ENCODE assay signal across 8 cellular contexts in genomic region chr2:238970553-238971081, GRCh38.
DNase-seq lines count a peak whose midpoint lies in the region; ATAC-seq and TF ChIP-seq lines count a peak whose summit lies in the region.

No MANE protein-coding gene starts in this region.

- H3K4me3 ChIP-seq in lung: no peak overlapping the region

- CTCF ChIA-PET in WTC11 (lab: Charles Lee): interaction anchor here (0.7 to 0.9 kb wide), 2 partner anchors 15 to 20 kb away, joined by 3 to 4 read pairs; no protein-coding TSS in a partner anchor

- H3K4me1 ChIP-seq in lung (ENCODE audit: control insufficient read depth in 2 of 2, insufficient read depth in 2 of 2, low read length in 2 of 2): no peaks in the 10 kb centered on the region

- H3K27me3 ChIP-seq in lung (ENCODE audit: control insufficient read depth, insufficient read depth): no peaks in the 10 kb centered on the region

- TF ChIP-seq CTCF in LNCAP (IDR thresholded peaks at IDR 0.05) (peak; percentile 98), WTC11 (IDR thresholded peaks at IDR 0.05) (peak; percentile 99), lung (IDR thresholded peaks at IDR 0.05; ENCODE audit: control extremely low read depth, extremely low read depth) (peak; percentile 73)

- DNase-seq in Ammon's horn (ENCODE audit: low spot score) (peak; percentile 71), WTC11 (ENCODE audit: low spot score) (peak; percentile 80), dermis blood vessel endothelial cell (peak; percentile 81), lung (ENCODE audit: low spot score) (peak; percentile 65), NCI-H1694 treated with DMSO at 0.1 percent for 48 hours (lab: John Stamatoyannopoulos, UW) (no peak)
- DNase-seq in stimulated activated CD8-positive, alpha-beta memory T cell treated with anti-CD3 and anti-CD28 coated beads, Interleukin-4, amount 100 ng/mL, for 48 hours: peak; percentile 67

- WGBS in lung, 2 donors: 34 to 41% methylated on average over 9 of the region's 9 CpGs

- ATAC-seq in GM19035 (IDR thresholded peaks at IDR 0.05; ENCODE audit: unreplicated experiment) (peak; percentile 70), WTC11 (peak; percentile 83), lung (ENCODE audit: insufficient read depth, low FRiP score) (peak; percentile 73)

- peaks cover 9% of the 10 kb centered on the region for H3K9me3 Mint-ChIP-seq in WTC11

- H3K4me3 Mint-ChIP-seq in WTC11: no peak overlapping the region

- POLR2A ChIA-PET in WTC11 (lab: Charles Lee): no interaction called here

- H3K27ac ChIP-seq in lung (ENCODE audit: low read depth in 1 of 2, low read length in 1 of 2): no peak overlapping the region

- H3K9me3 ChIP-seq in lung (ENCODE audit: control insufficient read depth in 2 of 2, insufficient read depth in 1 of 2, low read length in 1 of 2): peaks cover 0 to 9% of the 10 kb centered on the region in 2 donors

- H3K4me1 Mint-ChIP-seq in WTC11: peaks cover 9% of the 10 kb centered on the region

- H3K27me3 Mint-ChIP-seq in WTC11 (ENCODE audit: low read depth): peaks cover 17% of the 10 kb centered on the region

- H3K36me3 Mint-ChIP-seq in WTC11: peaks cover 3% of the 10 kb centered on the region; the same call in 1 of the 2 replicates

- no peaks in the 10 kb centered on the region for H3K36me3 ChIP-seq in lung (ENCODE audit: control insufficient read depth in 2 of 2, insufficient read depth in 2 of 2, low read length in 2 of 2)

- H3K27ac Mint-ChIP-seq in WTC11: no peak overlapping the region

TF ChIP-seq in WTC11, 78 proteins besides CTCF, POLR2A, EP300 and RAD21:
- TF ChIP-seq SP1 (CRISPR knock-in tag; conservative IDR thresholded peaks at IDR 0.05) (0 out of 2 replicates have a peak, but pooled peaks have one; percentile 15), MAX (CRISPR knock-in tag; IDR thresholded peaks at IDR 0.05) (peak; percentile 93), TEAD4 (CRISPR knock-in tag; IDR thresholded peaks at IDR 0.05) (no peak), ETV6 (CRISPR knock-in tag; IDR thresholded peaks at IDR 0.05) (no peak), CREM (CRISPR knock-in tag; IDR thresholded peaks at IDR 0.05) (no peak), JAZF1 (CRISPR knock-in tag; IDR thresholded peaks at IDR 0.05) (no peak), USF2 (CRISPR knock-in tag; IDR thresholded peaks at IDR 0.05) (peak; percentile 92), CBFB (CRISPR knock-in tag; IDR thresholded peaks at IDR 0.05; ENCODE audit: low read depth) (0 out of 2 replicates have a peak, but pooled peaks have one; percentile 24), ZNF671 (CRISPR knock-in tag; IDR thresholded peaks at IDR 0.05) (no peak)
- TF ChIP-seq, protein P1, sequence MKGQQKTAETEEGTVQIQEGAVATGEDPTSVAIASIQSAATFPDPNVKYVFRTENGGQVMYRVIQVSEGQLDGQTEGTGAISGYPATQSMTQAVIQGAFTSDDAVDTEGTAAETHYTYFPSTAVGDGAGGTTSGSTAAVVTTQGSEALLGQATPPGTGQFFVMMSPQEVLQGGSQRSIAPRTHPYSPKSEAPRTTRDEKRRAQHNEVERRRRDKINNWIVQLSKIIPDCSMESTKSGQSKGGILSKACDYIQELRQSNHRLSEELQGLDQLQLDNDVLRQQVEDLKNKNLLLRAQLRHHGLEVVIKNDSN (CRISPR knock-in tag; IDR thresholded peaks at IDR 0.05): peak; percentile 93
- TF ChIP-seq, protein P2, sequence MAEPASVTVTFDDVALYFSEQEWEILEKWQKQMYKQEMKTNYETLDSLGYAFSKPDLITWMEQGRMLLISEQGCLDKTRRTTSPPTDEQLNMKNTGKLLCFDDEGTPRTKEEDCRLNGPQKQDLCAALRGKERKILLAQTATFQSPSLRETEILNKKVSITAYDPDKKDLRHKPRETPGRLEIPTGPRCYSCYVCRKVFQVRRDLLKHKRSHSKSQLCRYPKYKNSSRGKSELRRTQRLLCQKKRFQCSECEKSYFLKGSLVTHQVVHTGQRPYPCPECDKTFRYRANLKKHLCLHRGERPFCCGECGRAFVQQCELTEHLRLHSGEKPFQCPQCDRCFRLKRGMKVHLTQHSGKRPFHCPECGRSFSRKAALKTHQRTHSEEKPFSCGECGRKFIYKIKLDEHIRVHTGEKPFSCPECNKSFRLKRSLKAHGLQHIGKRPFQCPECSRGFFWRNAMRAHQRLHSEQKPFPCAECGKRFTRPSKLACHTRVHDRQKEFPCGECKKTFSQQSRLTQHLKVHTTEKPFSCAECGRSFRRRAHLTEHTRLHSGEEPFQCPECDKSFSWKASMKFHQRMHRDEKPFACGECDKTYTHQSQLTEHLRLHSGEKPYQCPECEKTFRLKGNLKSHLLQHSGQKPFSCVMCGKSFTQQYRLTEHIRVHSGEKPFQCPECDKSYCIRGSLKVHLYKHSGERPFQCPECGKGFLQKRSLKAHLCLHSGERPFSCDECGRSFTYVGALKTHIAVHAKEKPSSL (CRISPR knock-in tag; conservative IDR thresholded peaks at IDR 0.05): no peak
